ENCODE assay signal across 23 cellular contexts in the genomic region with DNA sequence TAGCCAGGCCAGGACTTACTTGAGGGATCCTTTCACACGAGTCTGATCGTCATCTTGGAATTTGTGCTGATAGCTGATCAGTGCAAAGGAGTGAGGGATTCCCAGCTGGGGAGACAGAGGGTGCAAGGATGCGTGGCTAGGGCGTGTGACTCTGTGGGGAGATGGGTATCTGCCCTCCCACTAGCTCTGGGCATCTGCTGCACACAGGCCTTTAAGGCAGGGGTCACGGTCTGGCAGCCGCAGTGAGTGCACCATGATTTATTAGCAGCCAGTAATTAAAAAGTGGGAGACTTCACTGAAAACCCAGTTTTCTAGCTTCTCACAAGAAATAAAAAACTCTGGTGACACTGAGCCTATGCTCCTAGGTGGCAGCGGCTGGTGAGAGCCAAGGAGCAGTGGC.
"Had no signal": no experiment of that assay in that cellular context is flagged by ENCODE, and none has a peak within 500 bp of the region (broad histone marks: within the 10 kb centered on the region; RNA-seq: fewer than 3 reads in every experiment).

No MANE protein-coding gene starts in this region.

- H3K9me3 Mint-ChIP-seq: dendritic cell treated with granulocyte-macrophage colony-stimulating factor and Interleukin-4, amounts not matched to agents 40 ng/mL and 50 ng/mL, for 4 days; mesothelial cell of epicardium had no signal

- H3K27ac Mint-ChIP-seq: dendritic cell treated with granulocyte-macrophage colony-stimulating factor and Interleukin-4, amounts not matched to agents 40 ng/mL and 50 ng/mL, for 4 days; mesothelial cell of epicardium had no signal

- H3K9me3 ChIP-seq: colonic mucosa, esophagus squamous epithelium, gastrocnemius medialis, heart right ventricle, left lung, lower lobe of right lung, mucosa of descending colon had no signal

- ATAC-seq: esophagus mucosa, gastrocnemius medialis, left lung, left ventricle myocardium superior, lower lobe of right lung, mucosa of descending colon had no signal

- H3K27me3 Mint-ChIP-seq: dendritic cell treated with granulocyte-macrophage colony-stimulating factor and Interleukin-4, amounts not matched to agents 40 ng/mL and 50 ng/mL, for 4 days had no signal

- H3K27ac ChIP-seq: colonic mucosa, epithelial cell of prostate, esophagus squamous epithelium, gastrocnemius medialis, heart right ventricle, left lung, lower lobe of right lung had no signal

- H3K4me3 ChIP-seq: colonic mucosa, esophagus squamous epithelium, gastrocnemius medialis, heart right ventricle, left lung, lower lobe of right lung, mucosa of descending colon had no signal

- H3K4me1 ChIP-seq: colonic mucosa, esophagus squamous epithelium, gastrocnemius medialis, heart right ventricle, left lung, lower lobe of right lung had no signal

- H3K4me1 Mint-ChIP-seq: mesothelial cell of epicardium had no signal

- DNase-seq: cerebellar nuclear complex; colonic mucosa; cortex of kidney; effector CD8-positive, alpha-beta T cell; erythroblast; esophagus squamous epithelium; foreskin fibroblast; foreskin melanocyte; gastrocnemius medialis; glutamatergic neuron; head of caudate nucleus; heart right ventricle; hippocampal formation; left colon; left lung; left ventricle myocardium superior; lower lobe of right lung; mesenchymal stem cell; mucosa of descending colon had no signal

- H3K27me3 ChIP-seq: colonic mucosa, esophagus squamous epithelium, gastrocnemius medialis, heart right ventricle, left lung had no signal

- H3K4me3 Mint-ChIP-seq: dendritic cell treated with granulocyte-macrophage colony-stimulating factor and Interleukin-4, amounts not matched to agents 40 ng/mL and 50 ng/mL, for 4 days; mesothelial cell of epicardium had no signal
